In the genomic region with DNA sequence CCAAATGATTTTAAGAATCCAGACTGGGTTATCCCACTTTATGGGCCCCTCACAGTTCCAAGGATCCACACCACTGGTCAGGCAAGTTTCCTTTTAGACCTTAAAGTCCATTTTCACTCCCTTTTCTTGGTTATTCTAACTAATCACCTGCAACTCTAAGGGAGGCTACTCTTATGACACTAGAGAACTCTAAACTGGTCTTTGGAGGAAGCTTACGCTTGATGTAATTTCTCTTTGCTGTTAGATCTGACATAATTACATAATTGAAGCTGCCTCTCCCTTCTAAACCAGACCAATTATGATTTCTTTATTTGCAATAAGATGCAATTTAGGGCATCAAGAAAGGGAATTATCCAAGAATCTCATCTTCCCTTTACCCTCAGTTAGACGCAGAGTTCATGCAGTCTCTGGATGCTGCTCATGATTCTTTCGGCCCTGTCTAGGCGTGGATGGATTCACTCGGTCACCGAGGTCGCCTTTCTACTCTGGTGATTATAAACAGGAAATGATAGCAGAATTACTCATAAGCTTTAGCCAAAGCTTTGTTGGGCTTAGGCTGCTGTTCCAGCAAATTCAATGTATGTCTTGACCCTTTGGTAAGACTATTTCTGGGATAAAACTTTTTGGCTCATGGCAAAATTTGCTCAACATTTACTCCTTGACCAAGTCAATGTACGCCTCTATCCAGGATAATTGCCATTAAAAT, we compare ENCODE assay signal across 15 cellular contexts.
DNase-seq lines count a peak whose midpoint lies in the region; ATAC-seq, FAIRE-seq and TF ChIP-seq lines count a peak whose summit lies in the region.
"Had no signal": no experiment of that assay in that cellular context is flagged by ENCODE, and none has a peak within 500 bp of the region (broad histone marks: within the 10 kb centered on the region; RNA-seq: fewer than 3 reads in every experiment).

No MANE protein-coding gene starts in this region.

- BruUV-seq in HepG2 (replicated peaks; lab: Mats Ljungman, UMichigan): no TSS peak

- H3K9me3 Mint-ChIP-seq in neural progenitor cell: no peaks in the 10 kb centered on the region

- FAIRE-seq in HepG2 (lab: Jason Lieb, UNC): no peak

- H2AFZ ChIP-seq in HepG2 (ENCODE audit: low read length) (no peak overlapping the region), neural progenitor cell (replicated peaks) (no peak overlapping the region)
- H2AFZ ChIP-seq: parathyroid adenoma had no signal

- H3K27ac ChIP-seq in liver (ENCODE audit: low read depth in 1 of 2, low read length in 2 of 2) (no peak overlapping the region), HepG2 (ENCODE audit: extremely low read length, insufficient read depth, low read length) (no peak overlapping the region), neural progenitor cell (no peak overlapping the region)
- H3K27ac ChIP-seq: parathyroid adenoma had no signal

- H3K36me3 ChIP-seq in liver (ENCODE audit: control insufficient read depth in 4 of 4, insufficient read depth in 3 of 4, low read depth in 1 of 4, low read length in 3 of 4) (no peaks in the 10 kb centered on the region), HepG2 (replicated peaks in 1 of 2; ENCODE audit: control insufficient read depth in 1 of 2, insufficient read depth in 2 of 2, low read length in 2 of 2) (no peaks in the 10 kb centered on the region), neural progenitor cell (no peaks in the 10 kb centered on the region)

- no peak overlapping the region for H3K4me3 Mint-ChIP-seq in neural progenitor cell

- TF ChIP-seq RAD21 in liver (IDR thresholded peaks at IDR 0.05) (no peak), HepG2 (CRISPR knock-in tag; IDR thresholded peaks at IDR 0.05) (no peak)

- 70% methylated on average over 8 of the region's 8 CpGs for WGBS in liver
- WGBS in HepG2 (ENCODE audit: low lambda C conversion rate): 29% methylated on average over 8 of the region's 8 CpGs

- no peaks in the 10 kb centered on the region for H3K79me2 ChIP-seq in HepG2 (ENCODE audit: insufficient read depth, low read length)
- H3K79me2 ChIP-seq in neural progenitor cell (ENCODE audit: low read depth): no peaks in the 10 kb centered on the region
- H3K79me2 ChIP-seq: parathyroid adenoma had no signal

- H3K9ac ChIP-seq in liver (ENCODE audit: low read depth in 1 of 2, low read length in 2 of 2) (no peak overlapping the region), HepG2 (ENCODE audit: insufficient read depth, low read depth, low read length) (no peak overlapping the region), neural progenitor cell (no peak overlapping the region)
- H3K9ac ChIP-seq: parathyroid adenoma had no signal

- TF ChIP-seq EP300 in HepG2 (IDR thresholded peaks at IDR 0.05; ENCODE audit: low read depth in 2 of 2, low read length in 2 of 2) (no peak), HepG2 (CRISPR knock-in tag; IDR thresholded peaks at IDR 0.05; ENCODE audit: borderline replicate concordance) (no peak)

- no peak overlapping the region for H3K4me2 ChIP-seq in HepG2 (ENCODE audit: low read depth, low read length)
- no peak overlapping the region for H3K4me2 ChIP-seq in neural progenitor cell

- H3F3A ChIP-seq in neural progenitor cell (ENCODE audit: low read depth): no peaks in the 10 kb centered on the region

- intact Hi-C loops in HepG2 (cut with micrococcal nuclease; ENCODE audit: unreplicated experiment): no loop called here

- no peaks in the 10 kb centered on the region for H3K4me1 ChIP-seq in liver (ENCODE audit: control insufficient read depth in 4 of 4, insufficient read depth in 4 of 4, low read length in 3 of 4)
- no peaks in the 10 kb centered on the region for H3K4me1 ChIP-seq in HepG2 (ENCODE audit: insufficient read depth, low read length)
- no peaks in the 10 kb centered on the region for H3K4me1 ChIP-seq in neural progenitor cell
- H3K4me1 ChIP-seq: parathyroid adenoma had no signal

- H3K27me3 Mint-ChIP-seq in neural progenitor cell (ENCODE audit: insufficient read depth, low read depth): no peaks in the 10 kb centered on the region

- no peak overlapping the region for H3K27ac Mint-ChIP-seq in neural progenitor cell

- POLR2A ChIA-PET in HepG2 (lab: Yijun Ruan, JAX): no interaction called here

- in situ Hi-C loops in HepG2 (cut with HindIII; ENCODE audit: extremely low pct_ligation_motif_present, low pct_unique_long_range_greater_than_20kb): no loop called here

- H3K9me3 ChIP-seq in liver (ENCODE audit: control insufficient read depth in 4 of 4, low read length in 3 of 4) (no peaks in the 10 kb centered on the region), HepG2 (ENCODE audit: low read length) (no peaks in the 10 kb centered on the region), neural progenitor cell (ENCODE audit: low read depth) (no peaks in the 10 kb centered on the region)

- no peak for TF ChIP-seq CTCF in liver (IDR thresholded peaks at IDR 0.05; ENCODE audit: low read depth, low read length, missing input control)
- no peak for TF ChIP-seq CTCF in HepG2 (CRISPR knock-in tag; IDR thresholded peaks at IDR 0.05)
- no peak for TF ChIP-seq CTCF in fibroblast of the aortic adventitia (IDR thresholded peaks at IDR 0.05; ENCODE audit: insufficient read depth, low read length)
- no peak for TF ChIP-seq CTCF in neural progenitor cell (IDR thresholded peaks at IDR 0.05)

- H3K27me3 ChIP-seq in liver (ENCODE audit: control insufficient read depth in 4 of 4, insufficient read depth in 4 of 4, low read length in 3 of 4) (peaks cover 0 to 12% (median 2%) of the 10 kb centered on the region in 4 donors), HepG2 (ENCODE audit: control insufficient read depth in 1 of 2, insufficient read depth in 2 of 2, low read length in 2 of 2) (no peaks in the 10 kb centered on the region), neural progenitor cell (no peaks in the 10 kb centered on the region)

- CTCF ChIA-PET in HepG2 (lab: Yijun Ruan, JAX; ENCODE audit: low intra/inter-chr PET ratio, low total read pairs): no interaction called here

- no peak for DNase-seq in HepG2 (ENCODE audit: low spot score)
- peak; percentile 70 to 95 for DNase-seq in SW 1271 (lab: John Stamatoyannopoulos, UW)
- DNase-seq in fibroblast of the aortic adventitia (ENCODE audit: low read depth): peak; percentile 57
- DNase-seq in neural progenitor cell (ENCODE audit: low spot score): no peak
- DNase-seq in midbrain (lab: John Stamatoyannopoulos, UW): no peak
- no peak for DNase-seq in stimulated activated CD4-positive, alpha-beta T cell treated with anti-CD3 and anti-CD28 coated beads, Interleukin-4, amount 100 ng/mL, for 24 hours
- DNase-seq: activated CD4-positive, CD25-positive, alpha-beta regulatory T cell treated with anti-CD3 and anti-CD28 coated beads, Interleukin-2, amount 50 U/mL, for 72 hours; central memory CD4-positive, alpha-beta T cell; foreskin melanocyte; KG1; left ventricle myocardium superior had no signal

- no peaks in the 10 kb centered on the region for H3K36me3 Mint-ChIP-seq in neural progenitor cell

- H3K4me1 Mint-ChIP-seq in neural progenitor cell: no peaks in the 10 kb centered on the region

- ATAC-seq in HepG2 (no peak), HG03039 (IDR thresholded peaks at IDR 0.05; ENCODE audit: unreplicated experiment) (no peak)
- ATAC-seq: left ventricle myocardium superior, Right ventricle myocardium inferior had no signal

- H3K4me3 ChIP-seq in liver (ENCODE audit: low read depth in 1 of 3, low read length in 3 of 3) (no peak overlapping the region), HepG2 (replicated peaks in 1 of 3; ENCODE audit: insufficient read depth in 1 of 3, low read depth in 2 of 3, low read length in 3 of 3) (no peak overlapping the region), fibroblast of the aortic adventitia (ENCODE audit: low read depth, low read length) (no peak overlapping the region), neural progenitor cell (no peak overlapping the region)

- TF ChIP-seq POLR2A in HepG2 (IDR thresholded peaks at IDR 0.05; ENCODE audit: insufficient read depth in 1 of 2, low read depth in 2 of 2, low read length in 2 of 2): no peak

- no peaks in the 10 kb centered on the region for H4K20me1 ChIP-seq in HepG2 (ENCODE audit: insufficient read depth, low read length)
- H4K20me1 ChIP-seq in neural progenitor cell (ENCODE audit: low read depth): no peaks in the 10 kb centered on the region

TF ChIP-seq in liver, 16 proteins besides CTCF, POLR2A, EP300 and RAD21 (continues in another document):
- TF ChIP-seq NR2F2 (IDR thresholded peaks at IDR 0.05): peak; percentile 58
- no peak for TF ChIP-seq ZBTB33 (IDR thresholded peaks at IDR 0.05)
- no peak for TF ChIP-seq JUND (IDR thresholded peaks at IDR 0.05)

TF ChIP-seq in HepG2, 621 proteins besides CTCF, POLR2A, EP300 and RAD21 (continues in another document):
- TF ChIP-seq, protein P1, sequence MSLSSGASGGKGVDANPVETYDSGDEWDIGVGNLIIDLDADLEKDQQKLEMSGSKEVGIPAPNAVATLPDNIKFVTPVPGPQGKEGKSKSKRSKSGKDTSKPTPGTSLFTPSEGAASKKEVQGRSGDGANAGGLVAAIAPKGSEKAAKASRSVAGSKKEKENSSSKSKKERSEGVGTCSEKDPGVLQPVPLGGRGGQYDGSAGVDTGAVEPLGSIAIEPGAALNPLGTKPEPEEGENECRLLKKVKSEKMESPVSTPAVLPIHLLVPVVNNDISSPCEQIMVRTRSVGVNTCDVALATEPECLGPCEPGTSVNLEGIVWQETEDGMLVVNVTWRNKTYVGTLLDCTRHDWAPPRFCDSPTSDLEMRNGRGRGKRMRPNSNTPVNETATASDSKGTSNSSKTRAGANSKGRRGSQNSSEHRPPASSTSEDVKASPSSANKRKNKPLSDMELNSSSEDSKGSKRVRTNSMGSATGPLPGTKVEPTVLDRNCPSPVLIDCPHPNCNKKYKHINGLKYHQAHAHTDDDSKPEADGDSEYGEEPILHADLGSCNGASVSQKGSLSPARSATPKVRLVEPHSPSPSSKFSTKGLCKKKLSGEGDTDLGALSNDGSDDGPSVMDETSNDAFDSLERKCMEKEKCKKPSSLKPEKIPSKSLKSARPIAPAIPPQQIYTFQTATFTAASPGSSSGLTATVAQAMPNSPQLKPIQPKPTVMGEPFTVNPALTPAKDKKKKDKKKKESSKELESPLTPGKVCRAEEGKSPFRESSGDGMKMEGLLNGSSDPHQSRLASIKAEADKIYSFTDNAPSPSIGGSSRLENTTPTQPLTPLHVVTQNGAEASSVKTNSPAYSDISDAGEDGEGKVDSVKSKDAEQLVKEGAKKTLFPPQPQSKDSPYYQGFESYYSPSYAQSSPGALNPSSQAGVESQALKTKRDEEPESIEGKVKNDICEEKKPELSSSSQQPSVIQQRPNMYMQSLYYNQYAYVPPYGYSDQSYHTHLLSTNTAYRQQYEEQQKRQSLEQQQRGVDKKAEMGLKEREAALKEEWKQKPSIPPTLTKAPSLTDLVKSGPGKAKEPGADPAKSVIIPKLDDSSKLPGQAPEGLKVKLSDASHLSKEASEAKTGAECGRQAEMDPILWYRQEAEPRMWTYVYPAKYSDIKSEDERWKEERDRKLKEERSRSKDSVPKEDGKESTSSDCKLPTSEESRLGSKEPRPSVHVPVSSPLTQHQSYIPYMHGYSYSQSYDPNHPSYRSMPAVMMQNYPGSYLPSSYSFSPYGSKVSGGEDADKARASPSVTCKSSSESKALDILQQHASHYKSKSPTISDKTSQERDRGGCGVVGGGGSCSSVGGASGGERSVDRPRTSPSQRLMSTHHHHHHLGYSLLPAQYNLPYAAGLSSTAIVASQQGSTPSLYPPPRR (CRISPR knock-in tag; IDR thresholded peaks at IDR 0.05; ENCODE audit: borderline replicate concordance): no peak
- TF ChIP-seq ZNF44 (CRISPR knock-in tag; IDR thresholded peaks at IDR 0.05): no peak
- TF ChIP-seq ZNF572 (CRISPR knock-in tag; IDR thresholded peaks at IDR 0.05): no peak

Comparison
In these comparisons a context has a peak if more than half of its experiments do, and no peak if none do; other contexts are left out.
1. DNase-seq: peak in SW 1271 (2 of 2) and fibroblast of the aortic adventitia (single experiment); none in HepG2 (single experiment), neural progenitor cell (single experiment), midbrain (single experiment) and stimulated activated CD4-positive, alpha-beta T cell treated with anti-CD3 and anti-CD28 coated beads, Interleukin-4, amount 100 ng/mL, for 24 hours (single experiment).